ENCODE assay signal across 1 cellular context in the genomic region with DNA sequence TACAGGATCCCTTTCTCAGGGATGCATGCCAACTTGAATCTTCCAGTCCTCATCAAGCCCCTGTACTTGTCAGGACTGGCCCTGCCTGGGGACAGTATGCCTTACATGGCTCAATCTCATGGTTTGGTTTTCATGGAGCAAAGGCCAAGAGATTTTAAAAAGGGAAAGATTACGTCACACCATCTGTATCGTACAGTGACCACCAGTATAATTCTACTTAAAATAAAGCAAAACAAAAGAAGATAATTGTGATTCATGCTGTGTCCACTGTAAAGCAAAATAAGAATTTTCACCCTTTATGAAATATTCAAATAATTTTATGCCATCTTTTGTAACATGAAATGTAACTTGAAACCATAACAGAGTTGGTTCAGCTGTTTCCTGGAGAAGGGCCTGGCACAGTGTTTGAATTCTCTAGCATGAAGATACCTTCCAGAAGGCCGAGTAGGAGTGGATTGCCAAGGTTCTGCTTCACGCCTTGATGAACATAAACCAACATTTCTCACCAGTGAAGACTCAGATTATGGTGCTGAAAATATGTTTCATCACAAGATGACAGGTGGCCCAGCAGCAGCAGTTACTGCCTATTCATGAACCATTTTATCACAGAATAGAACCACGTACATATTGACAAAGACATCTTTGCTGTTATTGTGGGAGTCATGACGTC.
TF ChIP-seq lines count a peak whose summit lies in the region.

No MANE protein-coding gene starts in this region.

TF ChIP-seq in GM23338, 12 proteins besides CTCF, POLR2A, EP300 and RAD21:
- TF ChIP-seq, protein P1, sequence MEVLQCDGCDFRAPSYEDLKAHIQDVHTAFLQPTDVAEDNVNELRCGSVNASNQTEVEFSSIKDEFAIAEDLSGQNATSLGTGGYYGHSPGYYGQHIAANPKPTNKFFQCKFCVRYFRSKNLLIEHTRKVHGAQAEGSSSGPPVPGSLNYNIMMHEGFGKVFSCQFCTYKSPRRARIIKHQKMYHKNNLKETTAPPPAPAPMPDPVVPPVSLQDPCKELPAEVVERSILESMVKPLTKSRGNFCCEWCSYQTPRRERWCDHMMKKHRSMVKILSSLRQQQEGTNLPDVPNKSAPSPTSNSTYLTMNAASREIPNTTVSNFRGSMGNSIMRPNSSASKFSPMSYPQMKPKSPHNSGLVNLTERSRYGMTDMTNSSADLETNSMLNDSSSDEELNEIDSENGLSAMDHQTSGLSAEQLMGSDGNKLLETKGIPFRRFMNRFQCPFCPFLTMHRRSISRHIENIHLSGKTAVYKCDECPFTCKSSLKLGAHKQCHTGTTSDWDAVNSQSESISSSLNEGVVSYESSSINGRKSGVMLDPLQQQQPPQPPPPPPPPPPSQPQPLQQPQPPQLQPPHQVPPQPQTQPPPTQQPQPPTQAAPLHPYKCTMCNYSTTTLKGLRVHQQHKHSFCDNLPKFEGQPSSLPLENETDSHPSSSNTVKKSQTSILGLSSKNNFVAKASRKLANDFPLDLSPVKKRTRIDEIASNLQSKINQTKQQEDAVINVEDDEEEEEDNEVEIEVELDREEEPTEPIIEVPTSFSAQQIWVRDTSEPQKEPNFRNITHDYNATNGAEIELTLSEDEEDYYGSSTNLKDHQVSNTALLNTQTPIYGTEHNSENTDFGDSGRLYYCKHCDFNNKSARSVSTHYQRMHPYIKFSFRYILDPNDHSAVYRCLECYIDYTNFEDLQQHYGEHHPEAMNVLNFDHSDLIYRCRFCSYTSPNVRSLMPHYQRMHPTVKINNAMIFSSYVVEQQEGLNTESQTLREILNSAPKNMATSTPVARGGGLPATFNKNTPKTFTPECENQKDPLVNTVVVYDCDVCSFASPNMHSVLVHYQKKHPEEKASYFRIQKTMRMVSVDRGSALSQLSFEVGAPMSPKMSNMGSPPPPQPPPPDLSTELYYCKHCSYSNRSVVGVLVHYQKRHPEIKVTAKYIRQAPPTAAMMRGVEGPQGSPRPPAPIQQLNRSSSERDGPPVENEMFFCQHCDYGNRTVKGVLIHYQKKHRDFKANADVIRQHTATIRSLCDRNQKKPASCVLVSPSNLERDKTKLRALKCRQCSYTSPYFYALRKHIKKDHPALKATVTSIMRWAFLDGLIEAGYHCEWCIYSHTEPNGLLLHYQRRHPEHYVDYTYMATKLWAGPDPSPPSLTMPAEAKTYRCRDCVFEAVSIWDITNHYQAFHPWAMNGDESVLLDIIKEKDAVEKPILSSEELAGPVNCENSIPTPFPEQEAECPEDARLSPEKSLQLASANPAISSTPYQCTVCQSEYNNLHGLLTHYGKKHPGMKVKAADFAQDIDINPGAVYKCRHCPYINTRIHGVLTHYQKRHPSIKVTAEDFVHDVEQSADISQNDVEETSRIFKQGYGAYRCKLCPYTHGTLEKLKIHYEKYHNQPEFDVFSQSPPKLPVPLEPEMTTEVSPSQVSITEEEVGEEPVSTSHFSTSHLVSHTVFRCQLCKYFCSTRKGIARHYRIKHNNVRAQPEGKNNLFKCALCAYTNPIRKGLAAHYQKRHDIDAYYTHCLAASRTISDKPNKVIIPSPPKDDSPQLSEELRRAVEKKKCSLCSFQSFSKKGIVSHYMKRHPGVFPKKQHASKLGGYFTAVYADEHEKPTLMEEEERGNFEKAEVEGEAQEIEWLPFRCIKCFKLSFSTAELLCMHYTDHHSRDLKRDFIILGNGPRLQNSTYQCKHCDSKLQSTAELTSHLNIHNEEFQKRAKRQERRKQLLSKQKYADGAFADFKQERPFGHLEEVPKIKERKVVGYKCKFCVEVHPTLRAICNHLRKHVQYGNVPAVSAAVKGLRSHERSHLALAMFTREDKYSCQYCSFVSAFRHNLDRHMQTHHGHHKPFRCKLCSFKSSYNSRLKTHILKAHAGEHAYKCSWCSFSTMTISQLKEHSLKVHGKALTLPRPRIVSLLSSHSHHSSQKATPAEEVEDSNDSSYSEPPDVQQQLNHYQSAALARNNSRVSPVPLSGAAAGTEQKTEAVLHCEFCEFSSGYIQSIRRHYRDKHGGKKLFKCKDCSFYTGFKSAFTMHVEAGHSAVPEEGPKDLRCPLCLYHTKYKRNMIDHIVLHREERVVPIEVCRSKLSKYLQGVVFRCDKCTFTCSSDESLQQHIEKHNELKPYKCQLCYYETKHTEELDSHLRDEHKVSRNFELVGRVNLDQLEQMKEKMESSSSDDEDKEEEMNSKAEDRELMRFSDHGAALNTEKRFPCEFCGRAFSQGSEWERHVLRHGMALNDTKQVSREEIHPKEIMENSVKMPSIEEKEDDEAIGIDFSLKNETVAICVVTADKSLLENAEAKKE (CRISPR knock-in tag; IDR thresholded peaks at IDR 0.05) = no peak
- TF ChIP-seq EZH2 (IDR thresholded peaks at IDR 0.05; ENCODE audit: low read depth, unreplicated experiment) = no peak
- TF ChIP-seq ZNF114 (CRISPR knock-in tag; IDR thresholded peaks at IDR 0.05) = no peak
- TF ChIP-seq ZNF331 (CRISPR knock-in tag; IDR thresholded peaks at IDR 0.05; ENCODE audit: low read depth) = no peak
- TF ChIP-seq NANOG (IDR thresholded peaks at IDR 0.05; ENCODE audit: borderline replicate concordance) = no peak
- TF ChIP-seq JUNB (IDR thresholded peaks at IDR 0.05; ENCODE audit: unreplicated experiment) = no peak
- no peak for TF ChIP-seq EZH2phosphoT487 (IDR thresholded peaks at IDR 0.05; ENCODE audit: unreplicated experiment)
- TF ChIP-seq CREB1 (CRISPR knock-in tag; IDR thresholded peaks at IDR 0.05; ENCODE audit: low read depth) = no peak
- no peak for TF ChIP-seq POLR2AphosphoS5 (IDR thresholded peaks at IDR 0.05; ENCODE audit: low read depth)
- TF ChIP-seq ETS1 (IDR thresholded peaks at IDR 0.05) = no peak
- no peak for TF ChIP-seq STAT1 (IDR thresholded peaks at IDR 0.05; ENCODE audit: unreplicated experiment)
- TF ChIP-seq REST (IDR thresholded peaks at IDR 0.05; ENCODE audit: unreplicated experiment) = no peak
